Comparison of ENCODE assay signal across 11 cellular contexts in genomic region chr15:85753261-85753660, GRCh38.
"Had no signal": no experiment of that assay in that cellular context is flagged by ENCODE, and none has a peak within 500 bp of the region (broad histone marks: within the 10 kb centered on the region; RNA-seq: fewer than 3 reads in every experiment).

No MANE protein-coding gene starts in this region.

- H3K9me3 ChIP-seq: body of pancreas, upper lobe of right lung had no signal

- H3K4me3 ChIP-seq: body of pancreas, upper lobe of right lung had no signal

- H3K27me3 Mint-ChIP-seq: activated naive CD4-positive, alpha-beta T cell treated with anti-CD3 and anti-CD28 coated beads, Interleukin-2, amount 10 ng/mL, durations not matched to agents 7 days and 5 days; stimulated activated naive CD8-positive, alpha-beta T cell treated with anti-CD3 and anti-CD28 coated beads, Interleukin-15, Interleukin-2, amounts not matched to agents 100 ng/mL and 50 ng/mL, for 24 hours had no signal

- H3K27me3 ChIP-seq: body of pancreas, upper lobe of right lung had no signal

- H3K9ac ChIP-seq: parathyroid adenoma had no signal

- H3K9me3 Mint-ChIP-seq: activated naive CD4-positive, alpha-beta T cell treated with anti-CD3 and anti-CD28 coated beads, Interleukin-2, amount 10 ng/mL, durations not matched to agents 7 days and 5 days; stimulated activated naive CD8-positive, alpha-beta T cell treated with anti-CD3 and anti-CD28 coated beads, Interleukin-15, Interleukin-2, amounts not matched to agents 100 ng/mL and 50 ng/mL, for 24 hours had no signal

- H3K4me3 Mint-ChIP-seq: activated naive CD4-positive, alpha-beta T cell treated with anti-CD3 and anti-CD28 coated beads, Interleukin-2, amount 10 ng/mL, durations not matched to agents 7 days and 5 days; stimulated activated naive CD8-positive, alpha-beta T cell treated with anti-CD3 and anti-CD28 coated beads, Interleukin-15, Interleukin-2, amounts not matched to agents 100 ng/mL and 50 ng/mL, for 24 hours had no signal

- H3K4me1 ChIP-seq: parathyroid adenoma had no signal

- H3K27ac ChIP-seq: parathyroid adenoma, upper lobe of right lung had no signal

- DNase-seq: activated CD4-positive, alpha-beta T cell treated with anti-CD3 and anti-CD28 coated beads, Interleukin-2, amount 50 U/mL, for 4 hours; activated naive CD4-positive, alpha-beta T cell treated with anti-CD3 and anti-CD28 coated beads, Interleukin-2, amount 10 ng/mL, durations not matched to agents 7 days and 5 days; activated T-cell treated with anti-CD3 and anti-CD28 coated beads, Interleukin-2, amount 50 U/mL, for 48 hours; amniotic stem cell; foreskin melanocyte; stimulated activated CD4-positive, alpha-beta T cell treated with anti-CD3 and anti-CD28 coated beads, Interleukin-4, amount 100 ng/mL, for 1 hour; stimulated activated CD8-positive, alpha-beta memory T cell treated with anti-CD3 and anti-CD28 coated beads, Interleukin-4, amount 100 ng/mL, for 48 hours had no signal

- H3K27ac Mint-ChIP-seq: stimulated activated naive CD8-positive, alpha-beta T cell treated with anti-CD3 and anti-CD28 coated beads, Interleukin-15, Interleukin-2, amounts not matched to agents 100 ng/mL and 50 ng/mL, for 24 hours had no signal
